18 cellular contexts compared by ENCODE assay signal in the genomic region with DNA sequence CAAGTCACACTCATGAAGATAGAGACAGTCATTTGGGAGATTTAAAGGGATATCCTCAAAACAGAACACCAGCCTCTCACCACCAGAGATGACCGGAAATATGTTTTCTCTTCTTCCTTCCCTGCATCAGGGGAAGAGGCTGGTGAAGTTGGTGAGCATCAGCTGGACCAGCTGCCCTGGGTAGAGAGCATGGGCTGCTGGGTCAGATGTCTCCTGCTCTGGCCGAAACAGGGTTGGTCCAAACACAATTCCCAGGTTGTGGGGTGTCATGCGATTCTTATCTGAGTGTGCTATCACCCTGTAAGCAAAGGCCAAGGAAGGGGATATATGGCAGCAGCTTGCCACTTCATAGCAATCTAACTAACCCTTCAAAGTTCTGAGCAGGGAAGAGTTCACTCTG. TPM values are rescaled to one million over a fixed set of nuclear protein-coding genes. Genes with fewer than 3 reads are reported as not detected.
DNase-seq lines count a peak whose midpoint lies in the region; ATAC-seq lines count a peak whose summit lies in the region.
"Had no signal": no experiment of that assay in that cellular context is flagged by ENCODE, and none has a peak within 500 bp of the region (broad histone marks: within the 10 kb centered on the region; RNA-seq: fewer than 3 reads in every experiment).

No MANE protein-coding gene starts in this region.

- peaks cover 31% of the 10 kb centered on the region for H3K4me1 Mint-ChIP-seq in activated naive CD4-positive, alpha-beta T cell treated with anti-CD3 and anti-CD28 coated beads for 36 hours (ENCODE audit: low read depth)
- peaks cover 40 to 65% (median 57%) of the 10 kb centered on the region in 3 donors for H3K4me1 Mint-ChIP-seq in T-cell
- peaks cover 55 to 72% (median 64%) of the 10 kb centered on the region in 3 donors for H3K4me1 Mint-ChIP-seq in naive B cell
- peaks cover 36 to 59% of the 10 kb centered on the region in 2 donors for H3K4me1 Mint-ChIP-seq in stimulated activated naive B cell treated with anti-CD40 and anti-IgM and Interleukin-4, amounts not matched to agents 10 μg/mL and 1 μg/mL and 100 μg/mL, for 72 hours

- ATAC-seq in activated naive CD4-positive, alpha-beta T cell treated with anti-CD3 and anti-CD28 coated beads, Interleukin-2, amount 50 U/mL, for 72 hours, result no peak
- ATAC-seq in T-cell (replicated peaks in 1 of 4), result no peak
- no peak for ATAC-seq in naive B cell (ENCODE audit: low read depth in 2 of 2)
- ATAC-seq in stimulated activated naive B cell treated with anti-CD40 and anti-IgM and Interleukin-4, amounts not matched to agents 10 μg/mL and 1 μg/mL and 100 μg/mL, for 72 hours (replicated peaks), result no peak
- ATAC-seq: A549, HepG2 had no signal

- no peak overlapping the region for H3K4me3 Mint-ChIP-seq in activated naive CD4-positive, alpha-beta T cell treated with anti-CD3 and anti-CD28 coated beads for 36 hours
- H3K4me3 Mint-ChIP-seq in T-cell (no peak overlapping the region), naive B cell (peak overlapping the region in 1 of 8 donors; percentile 18)
- H3K4me3 Mint-ChIP-seq in stimulated activated naive B cell treated with anti-CD40 and anti-IgM and Interleukin-4, amounts not matched to agents 10 μg/mL and 1 μg/mL and 100 μg/mL, for 72 hours, result peak overlapping the region in 1 of 2 donors; percentile 2
- H3K4me3 Mint-ChIP-seq: HFFc6 had no signal

- no peaks in the 10 kb centered on the region for H3K9me3 Mint-ChIP-seq in activated naive CD4-positive, alpha-beta T cell treated with anti-CD3 and anti-CD28 coated beads for 36 hours
- H3K9me3 Mint-ChIP-seq in activated naive CD4-positive, alpha-beta T cell treated with anti-CD3 and anti-CD28 coated beads, Interleukin-2, amount 50 U/mL, for 72 hours, result no peaks in the 10 kb centered on the region
- H3K9me3 Mint-ChIP-seq in T-cell (no peaks in the 10 kb centered on the region), naive B cell (no peaks in the 10 kb centered on the region)
- H3K9me3 Mint-ChIP-seq in stimulated activated naive B cell treated with anti-CD40 and anti-IgM and Interleukin-4, amounts not matched to agents 10 μg/mL and 1 μg/mL and 100 μg/mL, for 72 hours, result no peaks in the 10 kb centered on the region
- H3K9me3 Mint-ChIP-seq: HFFc6 had no signal

- POLR2A ChIA-PET in T-cell (lab: Charles Lee), result interaction anchor here in 1 of 2 donors (0.8 kb wide), 1 partner anchor 45 kb away, joined by 3 read pairs; no protein-coding TSS in a partner anchor

- peaks cover 22% of the 10 kb centered on the region for H3K36me3 Mint-ChIP-seq in activated naive CD4-positive, alpha-beta T cell treated with anti-CD3 and anti-CD28 coated beads for 36 hours (ENCODE audit: low read depth)
- H3K36me3 Mint-ChIP-seq in activated naive CD4-positive, alpha-beta T cell treated with anti-CD3 and anti-CD28 coated beads, Interleukin-2, amount 50 U/mL, for 72 hours, result peaks cover 25 to 33% of the 10 kb centered on the region in 2 donors
- H3K36me3 Mint-ChIP-seq in T-cell (peaks cover 58% of the 10 kb centered on the region), naive B cell (peaks cover 7 to 34% of the 10 kb centered on the region in 2 donors)
- H3K36me3 Mint-ChIP-seq in stimulated activated naive B cell treated with anti-CD40 and anti-IgM and Interleukin-4, amounts not matched to agents 10 μg/mL and 1 μg/mL and 100 μg/mL, for 72 hours, result peaks cover 62 to 81% of the 10 kb centered on the region in 2 donors

- peak overlapping the region; percentile 16 for H3K27ac Mint-ChIP-seq in activated naive CD4-positive, alpha-beta T cell treated with anti-CD3 and anti-CD28 coated beads for 36 hours
- H3K27ac Mint-ChIP-seq in activated naive CD4-positive, alpha-beta T cell treated with anti-CD3 and anti-CD28 coated beads, Interleukin-2, amount 50 U/mL, for 72 hours, result peak overlapping the region in 1 of 2 donors; percentile 68
- H3K27ac Mint-ChIP-seq in T-cell, result peak overlapping the region; percentile 66 to 89
- peak overlapping the region in 4 of 6 donors; percentile 52 to 82 (median 63) for H3K27ac Mint-ChIP-seq in naive B cell
- peak overlapping the region; percentile 25 for H3K27ac Mint-ChIP-seq in stimulated activated naive B cell treated with anti-CD40 and anti-IgM and Interleukin-4, amounts not matched to agents 10 μg/mL and 1 μg/mL and 100 μg/mL, for 72 hours
- H3K27ac Mint-ChIP-seq: HFFc6 had no signal

- no peak for DNase-seq in activated naive CD4-positive, alpha-beta T cell treated with anti-CD3 and anti-CD28 coated beads for 36 hours
- no peak for DNase-seq in activated naive CD4-positive, alpha-beta T cell treated with anti-CD3 and anti-CD28 coated beads, Interleukin-2, amount 50 U/mL, for 72 hours (ENCODE audit: low spot score in 2 of 2)
- DNase-seq in T-cell, result no peak
- no peak for DNase-seq in naive B cell
- no peak for DNase-seq in stimulated activated naive B cell treated with anti-CD40 and anti-IgM and Interleukin-4, amounts not matched to agents 10 μg/mL and 1 μg/mL and 100 μg/mL, for 72 hours
- DNase-seq in CD1c-positive myeloid dendritic cell (ENCODE audit: extremely low spot score), result no peak
- DNase-seq in glomerular visceral epithelial cell (ENCODE audit: extremely low spot score), result no peak
- DNase-seq: C1 segment of cervical spinal cord, Calu3, DMS53, HFFc6, KG1, NCI-H1092, NCI-H146, NCI-H524 had no signal

- H3K27me3 Mint-ChIP-seq in activated naive CD4-positive, alpha-beta T cell treated with anti-CD3 and anti-CD28 coated beads for 36 hours (ENCODE audit: low read depth), result no peaks in the 10 kb centered on the region
- H3K27me3 Mint-ChIP-seq in T-cell (no peaks in the 10 kb centered on the region), naive B cell (no peaks in the 10 kb centered on the region)
- H3K27me3 Mint-ChIP-seq in stimulated activated naive B cell treated with anti-CD40 and anti-IgM and Interleukin-4, amounts not matched to agents 10 μg/mL and 1 μg/mL and 100 μg/mL, for 72 hours, result no peaks in the 10 kb centered on the region

- CTCF ChIA-PET in activated naive CD4-positive, alpha-beta T cell treated with anti-CD3 and anti-CD28 coated beads for 36 hours (lab: Charles Lee), result interaction anchor here (0.6 to 2.4 kb wide), 4 partner anchors 10 to 205 kb away, joined by 3 to 16 read pairs (median 4); no protein-coding TSS in a partner anchor
- CTCF ChIA-PET in T-cell (lab: Charles Lee), result interaction anchor here in 1 of 2 donors (1.3 kb wide), 1 partner anchor 14 kb away, joined by 6 read pairs; no protein-coding TSS in a partner anchor

- intact Hi-C loops in activated naive CD4-positive, alpha-beta T cell treated with anti-CD3 and anti-CD28 coated beads for 36 hours (cut with micrococcal nuclease), result no loop called here

RNA-seq across cellular contexts. Expression of a gene that starts 7.3 kb away (rescaled TPM):
- 10 to 100 TPM; 95.9 to 97.9 TPM for total RNA-seq in activated naive CD4-positive, alpha-beta T cell treated with anti-CD3 and anti-CD28 coated beads for 36 hours
- 100 to 1,000 TPM; 151 to 195 TPM for total RNA-seq in activated naive CD4-positive, alpha-beta T cell treated with anti-CD3 and anti-CD28 coated beads, Interleukin-2, amount 50 U/mL, for 72 hours
- 100 to 1,000 TPM; 198 to 413 (median 243) TPM for total RNA-seq in T-cell
- polyA plus RNA-seq in naive B cell (ENCODE audit: low read depth in 6 of 6), result 100 to 1,000 TPM; 152 to 231 (median 164) TPM
- total RNA-seq: Calu3 had no signal

RNA-seq across cellular contexts. Expression of a gene that starts 12.8 kb away (rescaled TPM):
- not detected for total RNA-seq in activated naive CD4-positive, alpha-beta T cell treated with anti-CD3 and anti-CD28 coated beads for 36 hours
- total RNA-seq in activated naive CD4-positive, alpha-beta T cell treated with anti-CD3 and anti-CD28 coated beads, Interleukin-2, amount 50 U/mL, for 72 hours, result under 1 TPM in 1 of 2 donors, not detected in 1; 0.49 TPM
- 1 to 10 TPM in 2 of 5 donors, under 1 TPM in 3; 0.53 to 1.6 (median 0.82) TPM for total RNA-seq in T-cell
- polyA plus RNA-seq in naive B cell (ENCODE audit: low read depth in 6 of 6), result 1 to 10 TPM in 4 of 6 donors, under 1 TPM in 2; 0.27 to 2.4 (median 1.1) TPM

RNA-seq across cellular contexts. Expression of a gene that starts 15.5 kb away (rescaled TPM):
- total RNA-seq in activated naive CD4-positive, alpha-beta T cell treated with anti-CD3 and anti-CD28 coated beads for 36 hours, result 100 to 1,000 TPM; 481 to 489 TPM
- 100 to 1,000 TPM; 267 to 292 TPM for total RNA-seq in activated naive CD4-positive, alpha-beta T cell treated with anti-CD3 and anti-CD28 coated beads, Interleukin-2, amount 50 U/mL, for 72 hours
- 100 to 1,000 TPM; 167 to 350 (median 320) TPM for total RNA-seq in T-cell
- polyA plus RNA-seq in naive B cell (ENCODE audit: low read depth in 6 of 6), result 10 to 100 TPM; 53.1 to 78.7 (median 63.0) TPM

RNA-seq across cellular contexts. Expression of a gene that starts 17.3 kb away (rescaled TPM):
- 1 to 10 TPM in 1 of 2 experiments, under 1 TPM in 1; 0.81 to 1.0 TPM for total RNA-seq in activated naive CD4-positive, alpha-beta T cell treated with anti-CD3 and anti-CD28 coated beads for 36 hours
- total RNA-seq in activated naive CD4-positive, alpha-beta T cell treated with anti-CD3 and anti-CD28 coated beads, Interleukin-2, amount 50 U/mL, for 72 hours, result under 1 TPM; 0.18 to 0.23 TPM
- total RNA-seq in T-cell, result under 1 TPM in 3 of 5 donors, not detected in 2; 0.09 to 0.13 (median 0.12) TPM
- under 1 TPM in 1 of 6 donors, not detected in 5; 0.44 TPM for polyA plus RNA-seq in naive B cell (ENCODE audit: low read depth in 6 of 6)

RNA-seq across cellular contexts. Expression of a gene that starts 37.8 kb away (rescaled TPM):
- not detected for total RNA-seq in activated naive CD4-positive, alpha-beta T cell treated with anti-CD3 and anti-CD28 coated beads for 36 hours
- total RNA-seq in activated naive CD4-positive, alpha-beta T cell treated with anti-CD3 and anti-CD28 coated beads, Interleukin-2, amount 50 U/mL, for 72 hours, result not detected
- under 1 TPM in 3 of 5 donors, not detected in 2; 0.13 to 0.23 (median 0.18) TPM for total RNA-seq in T-cell
- not detected for polyA plus RNA-seq in naive B cell (ENCODE audit: low read depth in 6 of 6)
- total RNA-seq: Calu3, HFFc6, M059J had no signal
